Comparison of ENCODE assay signal across 2 cellular contexts in genomic region chr10:5945203-5945534, GRCh38.
TF ChIP-seq lines count a peak whose summit lies in the region.

No MANE protein-coding gene starts in this region.

TF ChIP-seq in GM23338, 12 proteins besides CTCF, POLR2A, EP300 and RAD21:
- no peak for TF ChIP-seq REST (IDR thresholded peaks at IDR 0.05; ENCODE audit: unreplicated experiment)
- TF ChIP-seq ZNF114 (CRISPR knock-in tag; IDR thresholded peaks at IDR 0.05), result no peak
- no peak for TF ChIP-seq JUNB (IDR thresholded peaks at IDR 0.05; ENCODE audit: unreplicated experiment)
- no peak for TF ChIP-seq EZH2 (IDR thresholded peaks at IDR 0.05; ENCODE audit: low read depth, unreplicated experiment)
- no peak for TF ChIP-seq POLR2AphosphoS5 (IDR thresholded peaks at IDR 0.05; ENCODE audit: low read depth)
- no peak for TF ChIP-seq ETS1 (IDR thresholded peaks at IDR 0.05)
- no peak for TF ChIP-seq EZH2phosphoT487 (IDR thresholded peaks at IDR 0.05; ENCODE audit: unreplicated experiment)
- no peak for TF ChIP-seq ZNF331 (CRISPR knock-in tag; IDR thresholded peaks at IDR 0.05; ENCODE audit: low read depth)
- no peak for TF ChIP-seq STAT1 (IDR thresholded peaks at IDR 0.05; ENCODE audit: unreplicated experiment)
- no peak for TF ChIP-seq ZNF462 (CRISPR knock-in tag; IDR thresholded peaks at IDR 0.05)

TF ChIP-seq in HepG2, 621 proteins besides CTCF, POLR2A, EP300 and RAD21:
- no peak for TF ChIP-seq PAXIP1 (CRISPR knock-in tag; conservative IDR thresholded peaks at IDR 0.05)
- TF ChIP-seq SOX13 (IDR thresholded peaks at IDR 0.05), result no peak
- no peak for TF ChIP-seq SOX13 (CRISPR knock-in tag; conservative IDR thresholded peaks at IDR 0.05 in 1 of 2, IDR thresholded peaks at IDR 0.05 in 1 of 2)
- no peak for TF ChIP-seq SAFB2 (CRISPR knock-in tag; IDR thresholded peaks at IDR 0.05; ENCODE audit: borderline replicate concordance, low read depth)
